In genomic region chr22:45254789-45255261, GRCh38 we compare ENCODE assay signal across 1 cellular context.
TF ChIP-seq lines count a peak whose summit lies in the region.

No MANE protein-coding gene starts in this region.

TF ChIP-seq in GM12878, 131 proteins besides CTCF, POLR2A, EP300 and RAD21 (continued from another document and continues in another):
- TF ChIP-seq, protein P1, sequence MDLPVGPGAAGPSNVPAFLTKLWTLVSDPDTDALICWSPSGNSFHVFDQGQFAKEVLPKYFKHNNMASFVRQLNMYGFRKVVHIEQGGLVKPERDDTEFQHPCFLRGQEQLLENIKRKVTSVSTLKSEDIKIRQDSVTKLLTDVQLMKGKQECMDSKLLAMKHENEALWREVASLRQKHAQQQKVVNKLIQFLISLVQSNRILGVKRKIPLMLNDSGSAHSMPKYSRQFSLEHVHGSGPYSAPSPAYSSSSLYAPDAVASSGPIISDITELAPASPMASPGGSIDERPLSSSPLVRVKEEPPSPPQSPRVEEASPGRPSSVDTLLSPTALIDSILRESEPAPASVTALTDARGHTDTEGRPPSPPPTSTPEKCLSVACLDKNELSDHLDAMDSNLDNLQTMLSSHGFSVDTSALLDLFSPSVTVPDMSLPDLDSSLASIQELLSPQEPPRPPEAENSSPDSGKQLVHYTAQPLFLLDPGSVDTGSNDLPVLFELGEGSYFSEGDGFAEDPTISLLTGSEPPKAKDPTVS (IDR thresholded peaks at IDR 0.05; ENCODE audit: low read depth, low read length), result no peak
- peak; percentile 97 for TF ChIP-seq IRF4 (IDR thresholded peaks at IDR 0.05; ENCODE audit: low read depth, low read length)
- TF ChIP-seq, protein P2, sequence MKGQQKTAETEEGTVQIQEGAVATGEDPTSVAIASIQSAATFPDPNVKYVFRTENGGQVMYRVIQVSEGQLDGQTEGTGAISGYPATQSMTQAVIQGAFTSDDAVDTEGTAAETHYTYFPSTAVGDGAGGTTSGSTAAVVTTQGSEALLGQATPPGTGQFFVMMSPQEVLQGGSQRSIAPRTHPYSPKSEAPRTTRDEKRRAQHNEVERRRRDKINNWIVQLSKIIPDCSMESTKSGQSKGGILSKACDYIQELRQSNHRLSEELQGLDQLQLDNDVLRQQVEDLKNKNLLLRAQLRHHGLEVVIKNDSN (IDR thresholded peaks at IDR 0.05; ENCODE audit: borderline replicate concordance, extremely low read length, insufficient read depth, low read depth, low read length), result no peak
- no peak for TF ChIP-seq HDAC2 (IDR thresholded peaks at IDR 0.05)
- no peak for TF ChIP-seq SIN3A (IDR thresholded peaks at IDR 0.05; ENCODE audit: low read depth, low read length)
- TF ChIP-seq SUZ12 (IDR thresholded peaks at IDR 0.05; ENCODE audit: unreplicated experiment), result no peak
- no peak for TF ChIP-seq BRCA1 (IDR thresholded peaks at IDR 0.05; ENCODE audit: low read depth, low read length)
- 0 out of 4 replicates have a peak, but pooled peaks of 1 of the 2 experiments have one; percentile 48 for TF ChIP-seq ETV6 (conservative IDR thresholded peaks at IDR 0.05 in 1 of 2, IDR thresholded peaks at IDR 0.05 in 1 of 2; ENCODE audit: borderline replicate concordance in 1 of 2, low read depth in 1 of 2)
- no peak for TF ChIP-seq MEF2A (IDR thresholded peaks at IDR 0.05; ENCODE audit: insufficient read depth, low read depth, low read length)
- 0 out of 2 replicates have a peak, but pooled peaks have one; percentile 52 for TF ChIP-seq BCL11A (IDR thresholded peaks at IDR 0.05; ENCODE audit: low read depth, low read length)
- TF ChIP-seq, protein P3, sequence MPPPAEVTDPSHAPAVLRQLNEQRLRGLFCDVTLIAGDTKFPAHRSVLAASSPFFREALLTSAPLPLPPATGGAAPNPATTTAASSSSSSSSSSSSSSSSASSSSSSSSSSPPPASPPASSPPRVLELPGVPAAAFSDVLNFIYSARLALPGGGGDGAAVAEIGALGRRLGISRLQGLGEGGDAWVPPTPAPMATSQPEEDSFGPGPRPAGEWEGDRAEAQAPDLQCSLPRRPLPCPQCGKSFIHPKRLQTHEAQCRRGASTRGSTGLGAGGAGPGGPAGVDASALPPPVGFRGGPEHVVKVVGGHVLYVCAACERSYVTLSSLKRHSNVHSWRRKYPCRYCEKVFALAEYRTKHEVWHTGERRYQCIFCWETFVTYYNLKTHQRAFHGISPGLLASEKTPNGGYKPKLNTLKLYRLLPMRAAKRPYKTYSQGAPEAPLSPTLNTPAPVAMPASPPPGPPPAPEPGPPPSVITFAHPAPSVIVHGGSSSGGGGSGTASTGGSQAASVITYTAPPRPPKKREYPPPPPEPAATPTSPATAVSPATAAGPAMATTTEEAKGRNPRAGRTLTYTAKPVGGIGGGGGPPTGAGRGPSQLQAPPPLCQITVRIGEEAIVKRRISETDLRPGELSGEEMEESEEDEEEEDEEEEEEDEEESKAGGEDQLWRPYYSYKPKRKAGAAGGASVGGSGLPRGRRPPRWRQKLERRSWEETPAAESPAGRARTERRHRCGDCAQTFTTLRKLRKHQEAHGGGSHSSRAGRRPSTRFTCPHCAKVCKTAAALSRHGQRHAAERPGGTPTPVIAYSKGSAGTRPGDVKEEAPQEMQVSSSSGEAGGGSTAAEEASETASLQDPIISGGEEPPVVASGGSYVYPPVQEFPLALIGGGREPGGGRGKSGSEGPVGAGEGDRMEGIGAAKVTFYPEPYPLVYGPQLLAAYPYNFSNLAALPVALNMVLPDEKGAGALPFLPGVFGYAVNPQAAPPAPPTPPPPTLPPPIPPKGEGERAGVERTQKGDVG (CRISPR knock-in tag; IDR thresholded peaks at IDR 0.05), result no peak
- TF ChIP-seq, protein P4, sequence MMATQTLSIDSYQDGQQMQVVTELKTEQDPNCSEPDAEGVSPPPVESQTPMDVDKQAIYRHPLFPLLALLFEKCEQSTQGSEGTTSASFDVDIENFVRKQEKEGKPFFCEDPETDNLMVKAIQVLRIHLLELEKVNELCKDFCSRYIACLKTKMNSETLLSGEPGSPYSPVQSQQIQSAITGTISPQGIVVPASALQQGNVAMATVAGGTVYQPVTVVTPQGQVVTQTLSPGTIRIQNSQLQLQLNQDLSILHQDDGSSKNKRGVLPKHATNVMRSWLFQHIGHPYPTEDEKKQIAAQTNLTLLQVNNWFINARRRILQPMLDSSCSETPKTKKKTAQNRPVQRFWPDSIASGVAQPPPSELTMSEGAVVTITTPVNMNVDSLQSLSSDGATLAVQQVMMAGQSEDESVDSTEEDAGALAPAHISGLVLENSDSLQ (IDR thresholded peaks at IDR 0.05), result peak; percentile 36; the same call in 1 of the 2 replicates
- TF ChIP-seq MEF2B (IDR thresholded peaks at IDR 0.05; ENCODE audit: partially characterized antibody, poor library complexity, severe bottlenecking), result peak; percentile 46
- TF ChIP-seq, protein P5, sequence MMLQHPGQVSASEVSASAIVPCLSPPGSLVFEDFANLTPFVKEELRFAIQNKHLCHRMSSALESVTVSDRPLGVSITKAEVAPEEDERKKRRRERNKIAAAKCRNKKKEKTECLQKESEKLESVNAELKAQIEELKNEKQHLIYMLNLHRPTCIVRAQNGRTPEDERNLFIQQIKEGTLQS (IDR thresholded peaks at IDR 0.05; ENCODE audit: borderline replicate concordance, extremely low read depth, low read depth, low read length), result no peak
- TF ChIP-seq SMAD1 (IDR thresholded peaks at IDR 0.05; ENCODE audit: low read depth, partially characterized antibody), result no peak
- TF ChIP-seq BACH1 (IDR thresholded peaks at IDR 0.05; ENCODE audit: borderline replicate concordance), result no peak; the same call in 1 of the 2 replicates
- peak; percentile 95 for TF ChIP-seq EED (IDR thresholded peaks at IDR 0.05; ENCODE audit: low read depth)
- peak; percentile 90 for TF ChIP-seq ZNF687 (IDR thresholded peaks at IDR 0.05)
- 0 out of 2 replicates have a peak, but pooled peaks have one; percentile 53 for TF ChIP-seq NBN (IDR thresholded peaks at IDR 0.05)
- no peak for TF ChIP-seq RELA (IDR thresholded peaks at IDR 0.05; ENCODE audit: borderline replicate concordance, partially characterized antibody)
- peak; percentile 87; the same call in 1 of the 2 replicates for TF ChIP-seq DPF2 (IDR thresholded peaks at IDR 0.05)
- peak; percentile 35; the same call in 1 of the 2 replicates for TF ChIP-seq BMI1 (IDR thresholded peaks at IDR 0.05; ENCODE audit: borderline replicate concordance)
- no peak for TF ChIP-seq ZBTB40 (IDR thresholded peaks at IDR 0.05; ENCODE audit: borderline replicate concordance)
- no peak for TF ChIP-seq ZBTB11 (CRISPR knock-in tag; IDR thresholded peaks at IDR 0.05)
- no peak for TF ChIP-seq FOXK2 (IDR thresholded peaks at IDR 0.05)
- TF ChIP-seq CREB1 (IDR thresholded peaks at IDR 0.05; ENCODE audit: low read depth), result 0 out of 2 replicates have a peak, but pooled peaks have one; percentile 16
- TF ChIP-seq PML (IDR thresholded peaks at IDR 0.05; ENCODE audit: low read length), result no peak
- TF ChIP-seq CREM (IDR thresholded peaks at IDR 0.05; ENCODE audit: low read depth), result peak; percentile 81
- TF ChIP-seq CBX3 (IDR thresholded peaks at IDR 0.05; ENCODE audit: borderline replicate concordance, low read depth), result no peak
- TF ChIP-seq ZBED1 (IDR thresholded peaks at IDR 0.05; ENCODE audit: borderline replicate concordance), result no peak
- peak; percentile 57; the same call in 1 of the 2 replicates for TF ChIP-seq MTA3 (IDR thresholded peaks at IDR 0.05; ENCODE audit: borderline replicate concordance, low read length)
- no peak for TF ChIP-seq FOS (IDR thresholded peaks at IDR 0.05; ENCODE audit: borderline replicate concordance, extremely low read depth, insufficient read length)
- TF ChIP-seq SMARCA5 (IDR thresholded peaks at IDR 0.05), result 0 out of 2 replicates have a peak, but pooled peaks have one; percentile 23
- TF ChIP-seq POU2F2 (IDR thresholded peaks at IDR 0.05; ENCODE audit: borderline replicate concordance, low read depth, low read length), result 0 out of 3 replicates have a peak, but pooled peaks have one; percentile 38
- TF ChIP-seq ZNF622 (IDR thresholded peaks at IDR 0.05), result no peak
- no peak for TF ChIP-seq TCF7 (IDR thresholded peaks at IDR 0.05; ENCODE audit: borderline replicate concordance)
- TF ChIP-seq, protein P6, sequence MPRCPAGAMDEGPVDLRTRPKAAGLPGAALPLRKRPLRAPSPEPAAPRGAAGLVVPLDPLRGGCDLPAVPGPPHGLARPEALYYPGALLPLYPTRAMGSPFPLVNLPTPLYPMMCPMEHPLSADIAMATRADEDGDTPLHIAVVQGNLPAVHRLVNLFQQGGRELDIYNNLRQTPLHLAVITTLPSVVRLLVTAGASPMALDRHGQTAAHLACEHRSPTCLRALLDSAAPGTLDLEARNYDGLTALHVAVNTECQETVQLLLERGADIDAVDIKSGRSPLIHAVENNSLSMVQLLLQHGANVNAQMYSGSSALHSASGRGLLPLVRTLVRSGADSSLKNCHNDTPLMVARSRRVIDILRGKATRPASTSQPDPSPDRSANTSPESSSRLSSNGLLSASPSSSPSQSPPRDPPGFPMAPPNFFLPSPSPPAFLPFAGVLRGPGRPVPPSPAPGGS (IDR thresholded peaks at IDR 0.05; ENCODE audit: borderline replicate concordance, insufficient read depth, low read depth, low read length, poor library complexity, severe bottlenecking), result peak; percentile 67
- TF ChIP-seq RFX5 (IDR thresholded peaks at IDR 0.05; ENCODE audit: low read depth, low read length), result no peak
